ENCODE assay signal across 18 cellular contexts in the genomic region with DNA sequence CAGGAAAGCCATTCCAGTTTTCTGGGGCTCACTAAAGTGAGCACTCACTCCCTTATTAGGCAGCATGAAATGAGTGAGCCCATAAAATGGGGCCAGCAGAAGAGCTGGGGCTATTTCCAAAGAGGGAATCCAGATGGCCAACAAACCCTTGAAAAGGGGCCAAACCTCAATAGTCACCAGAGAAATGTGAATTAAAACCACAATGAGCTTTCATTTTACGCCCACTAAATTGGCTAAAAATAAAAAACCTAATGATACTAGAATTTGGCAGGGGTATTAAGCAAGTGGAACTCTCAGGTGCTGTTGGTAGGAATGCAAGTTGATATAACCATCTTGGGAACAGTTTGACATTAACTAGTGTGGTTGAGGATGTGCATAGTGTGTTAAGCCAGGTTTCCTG. TPM values are rescaled to one million over a fixed set of nuclear protein-coding genes. Genes with fewer than 3 reads are reported as not detected.
A peak's percentile ranks its signal among the peaks of the same experiment; 100 is the strongest.
DNase-seq lines count a peak whose midpoint lies in the region; ATAC-seq and TF ChIP-seq lines count a peak whose summit lies in the region.
"Had no signal": no experiment of that assay in that cellular context is flagged by ENCODE, and none has a peak within 500 bp of the region (broad histone marks: within the 10 kb centered on the region; RNA-seq: fewer than 3 reads in every experiment).

No MANE protein-coding gene starts in this region.

- H3K27me3 ChIP-seq in BLaER1 (no peaks in the 10 kb centered on the region), psoas muscle (ENCODE audit: insufficient read depth in 3 of 3, low read length in 2 of 3) (no peaks in the 10 kb centered on the region), testis (no peaks in the 10 kb centered on the region)
- H3K27me3 ChIP-seq: Peyer's patch, right atrium auricular region had no signal

- peaks cover 7% of the 10 kb centered on the region for H3K27me3 Mint-ChIP-seq in HFFc6 (ENCODE audit: insufficient read depth)
- H3K27me3 Mint-ChIP-seq: activated naive CD4-positive, alpha-beta T cell treated with anti-CD3 and anti-CD28 coated beads, Interleukin-2, amount 50 U/mL, for 24 hours had no signal

- no peaks in the 10 kb centered on the region for H4K20me1 ChIP-seq in BLaER1

- no peak overlapping the region for H3K4me3 Mint-ChIP-seq in HFFc6
- H3K4me3 Mint-ChIP-seq: activated CD4-positive, alpha-beta T cell treated with anti-CD3 and anti-CD28 coated beads, Interleukin-2, amount 10 ng/mL, durations not matched to agents 7 days and 5 days; activated naive CD4-positive, alpha-beta T cell treated with anti-CD3 and anti-CD28 coated beads, Interleukin-2, amount 50 U/mL, for 24 hours; activated T-helper 1 cell treated with anti-CD3 and anti-CD28 coated beads, Interleukin-12 subunit alpha, Interleukin-12 subunit beta, Interleukin-2, Interleukin-4 antibody, amounts not matched to agents 30 ng/mL and 10 ng/mL and 1 ng/mL, durations not matched to agents 14 hours and 24 hours and 36 hours had no signal

- H3K27ac Mint-ChIP-seq in HFFc6 = no peak overlapping the region
- H3K27ac Mint-ChIP-seq: activated CD4-positive, alpha-beta T cell treated with anti-CD3 and anti-CD28 coated beads, Interleukin-2, amount 10 ng/mL, durations not matched to agents 7 days and 5 days; activated naive CD4-positive, alpha-beta T cell treated with anti-CD3 and anti-CD28 coated beads, Interleukin-2, amount 50 U/mL, for 24 hours; activated T-helper 1 cell treated with anti-CD3 and anti-CD28 coated beads, Interleukin-12 subunit alpha, Interleukin-12 subunit beta, Interleukin-2, Interleukin-4 antibody, amounts not matched to agents 30 ng/mL and 10 ng/mL and 1 ng/mL, durations not matched to agents 14 hours and 24 hours and 36 hours had no signal

- H3K36me3 Mint-ChIP-seq in HFFc6 (ENCODE audit: low read depth) = no peaks in the 10 kb centered on the region
- H3K36me3 Mint-ChIP-seq: activated naive CD4-positive, alpha-beta T cell treated with anti-CD3 and anti-CD28 coated beads, Interleukin-2, amount 50 U/mL, for 24 hours had no signal

- WGBS in psoas muscle, 3 donors = 67 to 81% (median 73%) methylated on average over 1 of the region's 1 CpG
- WGBS in testis, 2 donors = 75 to 77% methylated on average over 1 of the region's 1 CpG

- H3K27ac ChIP-seq in BLaER1 (no peak overlapping the region), psoas muscle (peak overlapping the region; percentile 21), testis (no peak overlapping the region)
- H3K27ac ChIP-seq: epithelial cell of prostate, Peyer's patch, VCaP had no signal

- peaks cover 57% of the 10 kb centered on the region for H3K4me1 Mint-ChIP-seq in HFFc6 (ENCODE audit: low read depth)
- H3K4me1 Mint-ChIP-seq: activated CD4-positive, alpha-beta T cell treated with anti-CD3 and anti-CD28 coated beads, Interleukin-2, amount 10 ng/mL, durations not matched to agents 7 days and 5 days; activated naive CD4-positive, alpha-beta T cell treated with anti-CD3 and anti-CD28 coated beads, Interleukin-2, amount 50 U/mL, for 24 hours had no signal

- H3K4me2 ChIP-seq in BLaER1 = peak overlapping the region; percentile 20; the same call in 1 of the 2 replicates

- H3K4me3 ChIP-seq in BLaER1 (no peak overlapping the region), cardiac fibroblast (replicated peaks in 1 of 2; ENCODE audit: low read depth in 2 of 2, low read length in 2 of 2) (no peak overlapping the region), psoas muscle (no peak overlapping the region), testis (no peak overlapping the region)
- H3K4me3 ChIP-seq: Peyer's patch, right atrium auricular region had no signal

- DNase-seq in HFFc6 = peak; percentile 37
- DNase-seq in cardiac fibroblast (ENCODE audit: low read depth in 2 of 2) = peak; percentile 35 to 51
- no peak for DNase-seq in psoas muscle
- no peak for DNase-seq in omental fat pad (ENCODE audit: low spot score)
- no peak for DNase-seq in testis
- no peak for DNase-seq in GM10266 (ENCODE audit: extremely low spot score)
- DNase-seq: occipital lobe had no signal

- H3K4me1 ChIP-seq in BLaER1 (peaks cover 29% of the 10 kb centered on the region), psoas muscle (peaks cover 11% of the 10 kb centered on the region), testis (no peaks in the 10 kb centered on the region)
- H3K4me1 ChIP-seq: Peyer's patch had no signal

- TF ChIP-seq CTCF in HFFc6 (IDR thresholded peaks at IDR 0.05) (no peak), cardiac fibroblast (IDR thresholded peaks at IDR 0.05; ENCODE audit: low read depth, low read length) (no peak), psoas muscle (IDR thresholded peaks at IDR 0.05) (no peak), omental fat pad (IDR thresholded peaks at IDR 0.05) (no peak), testis (IDR thresholded peaks at IDR 0.05) (no peak), GM10266 (IDR thresholded peaks at IDR 0.05; ENCODE audit: control insufficient read depth, insufficient read depth, low read depth, missing control alignments) (no peak)

- TF ChIP-seq POLR2A in testis (IDR thresholded peaks at IDR 0.05) = no peak

- intact Hi-C loops in psoas muscle (cut with DNase I) (loop anchor here in 1 of 2 donors (2.0 to 5.0 kb wide), 2 partner anchors 93 to 186 kb away; no protein-coding TSS in a partner anchor), testis (cut with DNase I; ENCODE audit: low total_unique reads) (no loop called here)

- no peak overlapping the region for H3K9ac ChIP-seq in BLaER1

- ATAC-seq in psoas muscle = no peak
- no peak for ATAC-seq in omental fat pad (ENCODE audit: low FRiP score)

- no peaks in the 10 kb centered on the region for H3K9me3 Mint-ChIP-seq in HFFc6
- H3K9me3 Mint-ChIP-seq: activated CD4-positive, alpha-beta T cell treated with anti-CD3 and anti-CD28 coated beads, Interleukin-2, amount 10 ng/mL, durations not matched to agents 7 days and 5 days; activated naive CD4-positive, alpha-beta T cell treated with anti-CD3 and anti-CD28 coated beads, Interleukin-2, amount 50 U/mL, for 24 hours; activated T-helper 1 cell treated with anti-CD3 and anti-CD28 coated beads, Interleukin-12 subunit alpha, Interleukin-12 subunit beta, Interleukin-2, Interleukin-4 antibody, amounts not matched to agents 30 ng/mL and 10 ng/mL and 1 ng/mL, durations not matched to agents 14 hours and 24 hours and 36 hours had no signal

- H3K36me3 ChIP-seq in BLaER1 (no peaks in the 10 kb centered on the region), psoas muscle (ENCODE audit: insufficient read depth in 1 of 2, low read depth in 1 of 2) (no peaks in the 10 kb centered on the region), testis (ENCODE audit: low read depth, missing control alignments) (no peaks in the 10 kb centered on the region)
- H3K36me3 ChIP-seq: Peyer's patch, right atrium auricular region had no signal

- H3K9me3 ChIP-seq in BLaER1 = no peaks in the 10 kb centered on the region
- no peaks in the 10 kb centered on the region for H3K9me3 ChIP-seq in psoas muscle
- no peaks in the 10 kb centered on the region for H3K9me3 ChIP-seq in testis
- H3K9me3 ChIP-seq: Peyer's patch, right atrium auricular region had no signal

RNA-seq across cellular contexts. Expression of a gene that starts 42.1 kb away (rescaled TPM):
- total RNA-seq in HFFc6 (2021; fragmentation: NEBNext Ultra II Directional; extraction: Animal tissue kit (Norgen Biotek cat#: 25700)) = 10 to 100 TPM; 78.9 to 97.5 (median 86.8) TPM
- 100 to 1,000 TPM; 109 to 221 (median 160) TPM for total RNA-seq in psoas muscle
- polyA plus RNA-seq in psoas muscle = 100 to 1,000 TPM in 2 of 3 donors, 10 to 100 TPM in 1; 87.2 to 391 (median 132) TPM
- 100 to 1,000 TPM in 2 of 4 donors, 10 to 100 TPM in 2; 83.4 to 120 (median 106) TPM for total RNA-seq in omental fat pad
- 100 to 1,000 TPM; 133 to 138 TPM for total RNA-seq in testis
- 68.7 TPM for polyA plus RNA-seq in testis (ENCODE audit: insufficient read depth, low read depth, low replicate concordance)

RNA-seq across cellular contexts. Expression of a gene that starts 53.1 kb away (rescaled TPM):
- under 1 TPM in 3 of 6 experiments, not detected in 3; 0.32 to 0.40 (median 0.36) TPM for total RNA-seq in HFFc6 (2021; fragmentation: NEBNext Ultra II Directional; extraction: Animal tissue kit (Norgen Biotek cat#: 25700))
- total RNA-seq in psoas muscle (1 to 10 TPM in 3 of 4 donors, under 1 TPM in 1; 0.59 to 4.4 (median 2.3) TPM), omental fat pad (not detected), testis (1 to 10 TPM; 1.5 to 1.7 TPM)
- polyA plus RNA-seq in psoas muscle (under 1 TPM; 0.30 to 0.52 (median 0.40) TPM), testis (ENCODE audit: insufficient read depth, low read depth, low replicate concordance) (0.96 TPM)
- total RNA-seq: activated CD4-positive, alpha-beta T cell treated with anti-CD3 and anti-CD28 coated beads, Interleukin-2, amount 10 ng/mL, durations not matched to agents 7 days and 5 days; activated T-helper 1 cell treated with anti-CD3 and anti-CD28 coated beads, Interleukin-12 subunit alpha, Interleukin-12 subunit beta, Interleukin-2, Interleukin-4 antibody, amounts not matched to agents 30 ng/mL and 10 ng/mL and 1 ng/mL, durations not matched to agents 14 hours and 24 hours and 36 hours; chondrocyte; glomerular endothelial cell; occipital lobe; Peyer's patch; subcutaneous adipose tissue had no signal

Comparison
In these comparisons a context has a peak if more than half of its experiments do, and no peak if none do; other contexts are left out.
1. DNase-seq: peak in HFFc6 (single experiment) and cardiac fibroblast (2 of 2); none in psoas muscle (0 of 2), omental fat pad (single experiment), testis (single experiment) and GM10266 (single experiment).